Comparison of ENCODE assay signal across 18 cellular contexts in genomic region chr18:7924616-7925015, GRCh38.
"Had no signal": no experiment of that assay in that cellular context is flagged by ENCODE, and none has a peak within 500 bp of the region (broad histone marks: within the 10 kb centered on the region; RNA-seq: fewer than 3 reads in every experiment).

No MANE protein-coding gene starts in this region.

- H3K27ac Mint-ChIP-seq: activated naive CD4-positive, alpha-beta T cell treated with anti-CD3 and anti-CD28 coated beads, Interleukin-2, amount 10 ng/mL, durations not matched to agents 7 days and 5 days; activated T-helper 2 cell treated with anti-CD3 and anti-CD28 coated beads, Interferon-gamma antibody, Interleukin-2, Interleukin-4, amounts not matched to agents 10 μg/mL and 5 μg/mL and 100 μg/mL, durations not matched to agents 14 hours and 24 hours and 36 hours; endodermal cell; immature natural killer cell; naive B cell; stimulated activated naive CD8-positive, alpha-beta T cell treated with anti-CD3 and anti-CD28 coated beads, Interleukin-15, amount 100 ng/mL, for 72 hours; WTC11 had no signal

- H3K4me3 ChIP-seq: body of pancreas, lung, thoracic aorta, uterus had no signal

- H3K9me3 ChIP-seq: body of pancreas, neutrophil, thoracic aorta had no signal

- H3K4me3 Mint-ChIP-seq: activated naive CD4-positive, alpha-beta T cell treated with anti-CD3 and anti-CD28 coated beads, Interleukin-2, amount 10 ng/mL, durations not matched to agents 7 days and 5 days; endodermal cell; immature natural killer cell; naive B cell; stimulated activated naive CD8-positive, alpha-beta T cell treated with anti-CD3 and anti-CD28 coated beads, Interleukin-15, amount 100 ng/mL, for 72 hours; WTC11 had no signal

- H3K27me3 Mint-ChIP-seq: activated naive CD4-positive, alpha-beta T cell treated with anti-CD3 and anti-CD28 coated beads, Interleukin-2, amount 10 ng/mL, durations not matched to agents 7 days and 5 days; stimulated activated naive CD8-positive, alpha-beta T cell treated with anti-CD3 and anti-CD28 coated beads, Interleukin-15, amount 100 ng/mL, for 72 hours had no signal

- H3K4me1 Mint-ChIP-seq: activated naive CD4-positive, alpha-beta T cell treated with anti-CD3 and anti-CD28 coated beads, Interleukin-2, amount 10 ng/mL, durations not matched to agents 7 days and 5 days; immature natural killer cell; naive B cell; stimulated activated naive CD8-positive, alpha-beta T cell treated with anti-CD3 and anti-CD28 coated beads, Interleukin-15, amount 100 ng/mL, for 72 hours had no signal

- H3K9me3 Mint-ChIP-seq: activated T-helper 2 cell treated with anti-CD3 and anti-CD28 coated beads, Interferon-gamma antibody, Interleukin-2, Interleukin-4, amounts not matched to agents 10 μg/mL and 5 μg/mL and 100 μg/mL, durations not matched to agents 14 hours and 24 hours and 36 hours; endodermal cell; stimulated activated naive CD8-positive, alpha-beta T cell treated with anti-CD3 and anti-CD28 coated beads, Interleukin-15, amount 100 ng/mL, for 72 hours; WTC11 had no signal

- H3K36me3 ChIP-seq: neutrophil, uterus had no signal

- ATAC-seq: body of pancreas; left colon; stimulated activated naive CD8-positive, alpha-beta T cell treated with anti-CD3 and anti-CD28 coated beads, Interleukin-15, amount 100 ng/mL, for 72 hours; WTC11 had no signal

- H3K27ac ChIP-seq: neutrophil, thoracic aorta, uterus had no signal

- H3K36me3 Mint-ChIP-seq: activated naive CD4-positive, alpha-beta T cell treated with anti-CD3 and anti-CD28 coated beads, Interleukin-2, amount 10 ng/mL, durations not matched to agents 7 days and 5 days; immature natural killer cell; naive B cell; WTC11 had no signal

- DNase-seq: activated CD4-positive, alpha-beta T cell treated with anti-CD3 and anti-CD28 coated beads, Interleukin-2, amount 50 U/mL, for 1 hour; activated naive CD4-positive, alpha-beta T cell treated with anti-CD3 and anti-CD28 coated beads, Interleukin-2, amount 10 ng/mL, durations not matched to agents 7 days and 5 days; activated T-cell treated with anti-CD3 and anti-CD28 coated beads for 4 hours; body of pancreas; endodermal cell; immature natural killer cell; left colon; naive B cell; retina; stimulated activated CD4-positive, alpha-beta T cell treated with anti-CD3 and anti-CD28 coated beads, Interleukin-15, amount 100 ng/mL, for 24 hours; stimulated activated CD4-positive, alpha-beta T cell treated with anti-CD3 and anti-CD28 coated beads, Interleukin-4, amount 100 ng/mL, for 24 hours; stimulated activated naive CD8-positive, alpha-beta T cell treated with anti-CD3 and anti-CD28 coated beads, Interleukin-15, amount 100 ng/mL, for 72 hours; uterus had no signal

- H3K27me3 ChIP-seq: body of pancreas, neutrophil, uterus had no signal

- H3K4me1 ChIP-seq: uterus had no signal
